Comparison of ENCODE assay signal across 28 cellular contexts in genomic region chr2:70549962-70550361, GRCh38. TPM values are rescaled to one million over a fixed set of nuclear protein-coding genes. Genes with fewer than 3 reads are reported as not detected.
"Had no signal": no experiment of that assay in that cellular context is flagged by ENCODE, and none has a peak within 500 bp of the region (broad histone marks: within the 10 kb centered on the region; RNA-seq: fewer than 3 reads in every experiment).

No MANE protein-coding gene starts in this region.

- H3K27ac ChIP-seq: brain microvascular endothelial cell had no signal

- ATAC-seq: activated CD4-positive, alpha-beta T cell treated with anti-CD3 and anti-CD28 coated beads for 36 hours; activated T-cell treated with anti-CD3 and anti-CD28 coated beads, Interleukin-2, amount 50 U/mL, for 4 hours; activated T-helper 17 cell treated with anti-CD3 and anti-CD28 coated beads, Interleukin-2, amount 50 U/mL, for 72 hours; effector memory CD8-positive, alpha-beta T cell; T-helper 17 cell had no signal

- H3K36me3 ChIP-seq: brain microvascular endothelial cell had no signal

- DNase-seq: activated CD4-positive, alpha-beta memory T cell treated with anti-CD3 and anti-CD28 coated beads, Interleukin-2, amount 10 ng/mL, durations not matched to agents 7 days and 5 days; activated CD4-positive, alpha-beta T cell treated with anti-CD3 and anti-CD28 coated beads for 36 hours; activated CD4-positive, alpha-beta T cell treated with anti-CD3 and anti-CD28 coated beads, Interleukin-2, amount 10 ng/mL, durations not matched to agents 24 days and 14 days; activated CD4-positive, CD25-positive, alpha-beta regulatory T cell; activated CD4-positive, CD25-positive, alpha-beta regulatory T cell treated with anti-CD3 and anti-CD28 coated beads, Interleukin-2, amount 50 U/mL, for 72 hours; activated CD8-positive, alpha-beta memory T cell treated with anti-CD3 and anti-CD28 coated beads, Interleukin-2, amount 50 U/mL, for 48 hours; activated effector memory CD4-positive, alpha-beta T cell treated with Interleukin-2 at 50 U/mL for 16 hours; activated gamma-delta T cell treated with Interleukin-2 at 50 U/mL for 16 hours; activated naive CD4-positive, alpha-beta T cell treated with anti-CD3 and anti-CD28 coated beads, Interleukin-2, amount 50 U/mL, for 16 hours; activated naive CD4-positive, alpha-beta T cell treated with Interleukin-2 at 50 U/mL for 16 hours; activated T-cell treated with anti-CD3 and anti-CD28 coated beads for 4 hours; activated T-cell treated with anti-CD3 and anti-CD28 coated beads, Interleukin-2, amount 50 U/mL, for 4 hours; amniotic stem cell; anterior cingulate cortex; brain microvascular endothelial cell; caudate nucleus; cortex of kidney; dermis blood vessel endothelial cell; effector CD4-positive, alpha-beta T cell; effector memory CD8-positive, alpha-beta T cell; foreskin fibroblast; head of caudate nucleus; T-helper 1 cell; T-helper 17 cell had no signal

- FAIRE-seq: astrocyte, colon, frontal cortex had no signal

RNA-seq across cellular contexts. Expression of gene TGFA, which starts 3.7 kb away (rescaled TPM):
- total RNA-seq: activated CD4-positive, alpha-beta memory T cell treated with anti-CD3 and anti-CD28 coated beads, Interleukin-2, amount 10 ng/mL, durations not matched to agents 7 days and 5 days; activated CD4-positive, alpha-beta T cell treated with anti-CD3 and anti-CD28 coated beads, Interleukin-2, amount 10 ng/mL, durations not matched to agents 24 days and 14 days had no signal
